Comparison of ENCODE assay signal across 1 cellular context in genomic region chr16:87457724-87458423, GRCh38.
TF ChIP-seq lines count a peak whose summit lies in the region.

No MANE protein-coding gene starts in this region.

TF ChIP-seq in SK-N-SH, 30 proteins besides CTCF, POLR2A, EP300 and RAD21 (continued from another document):
- TF ChIP-seq IRF3 (IDR thresholded peaks at IDR 0.05; ENCODE audit: low read depth, low read length) (no peak), RCOR1 (IDR thresholded peaks at IDR 0.05; ENCODE audit: low read length) (no peak), YY1 (IDR thresholded peaks at IDR 0.05; ENCODE audit: low read depth) (no peak), ZBTB33 (IDR thresholded peaks at IDR 0.05; ENCODE audit: borderline replicate concordance, low read depth) (peak; percentile 72; the same call in 1 of the 2 replicates), PBX3 (IDR thresholded peaks at IDR 0.05) (peak; percentile 77), NRF1 (IDR thresholded peaks at IDR 0.05; ENCODE audit: low read depth, low read length) (no peak; the same call in 1 of the 2 replicates), SMC3 (IDR thresholded peaks at IDR 0.05; ENCODE audit: low read depth, low read length) (no peak)
TF ChIP-seq in SK-N-SH: peak in this region for 14.
